Comparison of ENCODE assay signal across 2 cellular contexts in genomic region chr2:181918188-181918587, GRCh38.
TF ChIP-seq lines count a peak whose summit lies in the region.

No MANE protein-coding gene starts in this region.

TF ChIP-seq in K562, 482 proteins besides CTCF, POLR2A, EP300 and RAD21:
- peak; percentile 30; the same call in 1 of the 2 replicates for TF ChIP-seq CEBPB (tag; IDR thresholded peaks at IDR 0.05)
- TF ChIP-seq THRA (IDR thresholded peaks at IDR 0.05), result no peak
- TF ChIP-seq IFI16 (CRISPR knock-in tag; IDR thresholded peaks at IDR 0.05), result no peak
- TF ChIP-seq ESRRB (CRISPR knock-in tag; IDR thresholded peaks at IDR 0.05; ENCODE audit: borderline replicate concordance), result no peak
TF ChIP-seq in K562: peak in this region for 1.

TF ChIP-seq in HepG2, 621 proteins besides CTCF, POLR2A, EP300 and RAD21:
- TF ChIP-seq CEBPG (CRISPR knock-in tag; IDR thresholded peaks at IDR 0.05) (peak; percentile 30; the same call in 1 of the 2 replicates), MTA3 (CRISPR knock-in tag; IDR thresholded peaks at IDR 0.05) (no peak), CEBPB (IDR thresholded peaks at IDR 0.05; ENCODE audit: borderline replicate concordance, low read depth, low read length) (0 out of 2 replicates have a peak, but pooled peaks have one; percentile 44)
